Comparison of ENCODE assay signal across 31 cellular contexts in genomic region chr18:66867653-66868052, GRCh38.
DNase-seq lines count a peak whose midpoint lies in the region; ATAC-seq and TF ChIP-seq lines count a peak whose summit lies in the region.
"Had no signal": no experiment of that assay in that cellular context is flagged by ENCODE, and none has a peak within 500 bp of the region (broad histone marks: within the 10 kb centered on the region; RNA-seq: fewer than 3 reads in every experiment).

No MANE protein-coding gene starts in this region.

- no peaks in the 10 kb centered on the region for H3K9me3 Mint-ChIP-seq in Calu3 (ENCODE audit: low read depth, unreplicated experiment)
- peaks cover 7% of the 10 kb centered on the region for H3K9me3 Mint-ChIP-seq in natural killer cell treated with Interleukin-12 subunit alpha and Interleukin-12 subunit beta and Interleukin-15 and Interleukin-18, amount 100 ng/mL, for 72 hours
- H3K9me3 Mint-ChIP-seq: activated naive CD8-positive, alpha-beta T cell treated with anti-CD3 and anti-CD28 coated beads, Interleukin-2, amount 50 U/mL, for 24 hours; GM23338; memory B cell; neural progenitor cell had no signal

- no TSS peak for BruUV-seq in Calu3 (replicated peaks; lab: Mats Ljungman, UMichigan)

- H3K27me3 Mint-ChIP-seq in Calu3 (ENCODE audit: unreplicated experiment) = no peaks in the 10 kb centered on the region
- no peaks in the 10 kb centered on the region for H3K27me3 Mint-ChIP-seq in natural killer cell treated with Interleukin-12 subunit alpha and Interleukin-12 subunit beta and Interleukin-15 and Interleukin-18, amount 100 ng/mL, for 72 hours
- H3K27me3 Mint-ChIP-seq: activated CD8-positive, alpha-beta memory T cell treated with anti-CD3 and anti-CD28 coated beads, Interleukin-2, amount 10 ng/mL, durations not matched to agents 7 days and 5 days; activated naive CD8-positive, alpha-beta T cell treated with anti-CD3 and anti-CD28 coated beads, Interleukin-2, amount 50 U/mL, for 24 hours; CD4-positive, CD25-positive, alpha-beta regulatory T cell; memory B cell had no signal

- H3K4me3 ChIP-seq in astrocyte of the cerebellum (ENCODE audit: low read depth, low read length) = no peak overlapping the region
- H3K4me3 ChIP-seq: A549, body of pancreas, dorsolateral prefrontal cortex, gastroesophageal sphincter, GM23338, neural progenitor cell, right atrium auricular region had no signal

- H3K4me3 Mint-ChIP-seq in Calu3 (ENCODE audit: low read depth, unreplicated experiment) = no peak overlapping the region
- no peak overlapping the region for H3K4me3 Mint-ChIP-seq in natural killer cell treated with Interleukin-12 subunit alpha and Interleukin-12 subunit beta and Interleukin-15 and Interleukin-18, amount 100 ng/mL, for 72 hours
- H3K4me3 Mint-ChIP-seq: activated CD8-positive, alpha-beta memory T cell treated with anti-CD3 and anti-CD28 coated beads, Interleukin-2, amount 10 ng/mL, durations not matched to agents 7 days and 5 days; activated naive CD8-positive, alpha-beta T cell treated with anti-CD3 and anti-CD28 coated beads, Interleukin-2, amount 50 U/mL, for 24 hours; GM23338; memory B cell; neural progenitor cell had no signal

- H3K36me3 Mint-ChIP-seq in Calu3 (ENCODE audit: insufficient read depth, unreplicated experiment) = no peaks in the 10 kb centered on the region
- H3K36me3 Mint-ChIP-seq in natural killer cell treated with Interleukin-12 subunit alpha and Interleukin-12 subunit beta and Interleukin-15 and Interleukin-18, amount 100 ng/mL, for 72 hours = no peaks in the 10 kb centered on the region
- H3K36me3 Mint-ChIP-seq: activated CD8-positive, alpha-beta memory T cell treated with anti-CD3 and anti-CD28 coated beads, Interleukin-2, amount 10 ng/mL, durations not matched to agents 7 days and 5 days; CD4-positive, CD25-positive, alpha-beta regulatory T cell; memory B cell; neural progenitor cell had no signal

- in situ Hi-C loops in astrocyte of the cerebellum (cut with HindIII; ENCODE audit: low sequenced_read_pairs) = no loop called here

- TF ChIP-seq CTCF in Calu3 (IDR thresholded peaks at IDR 0.05; ENCODE audit: unreplicated experiment) = no peak
- no peak for TF ChIP-seq CTCF in astrocyte of the cerebellum (IDR thresholded peaks at IDR 0.05; ENCODE audit: low read depth, low read length, missing control alignments)
- no peak for TF ChIP-seq CTCF in GM10248 (IDR thresholded peaks at IDR 0.05; ENCODE audit: control extremely low read depth, extremely low read depth, low read depth, missing control alignments)

- DNase-seq in Calu3 = no peak
- DNase-seq in NCI-H1048 (lab: John Stamatoyannopoulos, UW) = peak; percentile 45
- DNase-seq in astrocyte of the cerebellum (ENCODE audit: low read depth) = peak; percentile 13
- peak; percentile 13 for DNase-seq in iris pigment epithelial cell (ENCODE audit: low read depth)
- no peak for DNase-seq in natural killer cell treated with Interleukin-12 subunit alpha and Interleukin-12 subunit beta and Interleukin-15 and Interleukin-18, amount 100 ng/mL, for 72 hours (ENCODE audit: low spot score)
- no peak for DNase-seq in GM10248 (ENCODE audit: extremely low spot score)
- DNase-seq in NCI-H748 treated with DMSO at 0.1 percent for 48 hours (lab: John Stamatoyannopoulos, UW) = no peak
- DNase-seq: activated CD4-positive, alpha-beta T cell treated with anti-CD3 and anti-CD28 coated beads, Interleukin-2, amount 50 U/mL, for 4 hours; activated CD8-positive, alpha-beta memory T cell treated with anti-CD3 and anti-CD28 coated beads, Interleukin-2, amount 10 ng/mL, durations not matched to agents 7 days and 5 days; activated naive CD8-positive, alpha-beta T cell treated with anti-CD3 and anti-CD28 coated beads, Interleukin-2, amount 50 U/mL, for 24 hours; activated T-cell treated with anti-CD3 and anti-CD28 coated beads, Interleukin-2, amount 50 U/mL, for 48 hours; AML-193; body of pancreas; CD4-positive, CD25-positive, alpha-beta regulatory T cell; cerebellar nuclear complex; dorsolateral prefrontal cortex; KG1; NCI-H1417 treated with DMSO at 0.1 percent for 48 hours; NCI-H2081 treated with DMSO at 0.1 percent for 48 hours; NCI-H510A; small intestine; stimulated activated naive CD8-positive, alpha-beta T cell treated with anti-CD3 and anti-CD28 coated beads, Interleukin-15, Interleukin-2, amounts not matched to agents 100 U/mL and 50 U/mL, for 24 hours had no signal

- CTCF ChIA-PET in Calu3 (lab: Charles Lee) = no interaction called here
- CTCF ChIA-PET in GM10248 (lab: Yijun Ruan, JAX) = interaction anchor here (1.0 to 1.4 kb wide), 2 partner anchors 22 to 26 kb away, joined by 3 to 5 read pairs; no protein-coding TSS in a partner anchor

- intact Hi-C loops in Calu3 (cut with micrococcal nuclease; ENCODE audit: unreplicated experiment) = no loop called here

- POLR2A ChIA-PET in GM10248 (lab: Yijun Ruan, JAX) = no interaction called here

- no peak for ATAC-seq in HG02970 (IDR thresholded peaks at IDR 0.05; ENCODE audit: low FRiP score, unreplicated experiment)
- ATAC-seq in natural killer cell treated with Interleukin-12 subunit alpha and Interleukin-12 subunit beta and Interleukin-15 and Interleukin-18, amount 100 ng/mL, for 72 hours = no peak
- ATAC-seq: A549; activated CD4-positive, CD25-positive, alpha-beta regulatory T cell treated with anti-CD3 and anti-CD28 coated beads, Interleukin-2, amount 50 U/mL, for 24 hours; activated CD8-positive, alpha-beta memory T cell treated with anti-CD3 and anti-CD28 coated beads, Interleukin-2, amount 10 ng/mL, durations not matched to agents 7 days and 5 days; activated naive CD8-positive, alpha-beta T cell treated with anti-CD3 and anti-CD28 coated beads, Interleukin-2, amount 50 U/mL, for 24 hours; body of pancreas; gastroesophageal sphincter; GM23338; left lobe of liver; stimulated activated naive CD8-positive, alpha-beta T cell treated with anti-CD3 and anti-CD28 coated beads, Interleukin-15, Interleukin-2, amounts not matched to agents 100 U/mL and 50 U/mL, for 24 hours had no signal

- peaks cover 13% of the 10 kb centered on the region for H3K4me1 Mint-ChIP-seq in Calu3 (ENCODE audit: low read depth, unreplicated experiment)
- H3K4me1 Mint-ChIP-seq in natural killer cell treated with Interleukin-12 subunit alpha and Interleukin-12 subunit beta and Interleukin-15 and Interleukin-18, amount 100 ng/mL, for 72 hours (ENCODE audit: low read depth in 2 of 2) = no peaks in the 10 kb centered on the region
- H3K4me1 Mint-ChIP-seq: activated CD8-positive, alpha-beta memory T cell treated with anti-CD3 and anti-CD28 coated beads, Interleukin-2, amount 10 ng/mL, durations not matched to agents 7 days and 5 days; activated naive CD8-positive, alpha-beta T cell treated with anti-CD3 and anti-CD28 coated beads, Interleukin-2, amount 50 U/mL, for 24 hours; CD4-positive, CD25-positive, alpha-beta regulatory T cell; memory B cell; neural progenitor cell had no signal

- peak overlapping the region; percentile 23 for H3K27ac Mint-ChIP-seq in Calu3 (ENCODE audit: unreplicated experiment)
- no peak overlapping the region for H3K27ac Mint-ChIP-seq in natural killer cell treated with Interleukin-12 subunit alpha and Interleukin-12 subunit beta and Interleukin-15 and Interleukin-18, amount 100 ng/mL, for 72 hours
- H3K27ac Mint-ChIP-seq: activated CD8-positive, alpha-beta memory T cell treated with anti-CD3 and anti-CD28 coated beads, Interleukin-2, amount 10 ng/mL, durations not matched to agents 7 days and 5 days; activated naive CD8-positive, alpha-beta T cell treated with anti-CD3 and anti-CD28 coated beads, Interleukin-2, amount 50 U/mL, for 24 hours; CD4-positive, CD25-positive, alpha-beta regulatory T cell; GM23338; memory B cell; neural progenitor cell had no signal

Comparison
In these comparisons a context has a peak if more than half of its experiments do, and no peak if none do; other contexts are left out.
1. DNase-seq: peak in NCI-H1048 (single experiment), astrocyte of the cerebellum (single experiment) and iris pigment epithelial cell (single experiment); none in Calu3 (single experiment), natural killer cell treated with Interleukin-12 subunit alpha and Interleukin-12 subunit beta and Interleukin-15 and Interleukin-18, amount 100 ng/mL, for 72 hours (single experiment), GM10248 (single experiment) and NCI-H748 treated with DMSO at 0.1 percent for 48 hours (single experiment).